ENCODE assay signal across 7 cellular contexts in genomic region chr5:165808358-165808757, GRCh38.
"Had no signal": no experiment of that assay in that cellular context is flagged by ENCODE, and none has a peak within 500 bp of the region (broad histone marks: within the 10 kb centered on the region; RNA-seq: fewer than 3 reads in every experiment).

No MANE protein-coding gene starts in this region.

- H3K27me3 Mint-ChIP-seq: IgD-negative memory B cell had no signal

- H3K27ac ChIP-seq: HL-60 had no signal

- H3K4me3 ChIP-seq: K562 had no signal

- H3K4me3 Mint-ChIP-seq: IgD-negative memory B cell had no signal

- H3K4me1 Mint-ChIP-seq: IgD-negative memory B cell had no signal

- FAIRE-seq: HepG2, HTR-8/SVneo, K562 had no signal

- H3K27ac Mint-ChIP-seq: IgD-negative memory B cell had no signal

- DNase-seq: IMR-90, KBM-7 had no signal

- ATAC-seq: HepG2, K562 had no signal

- H3K36me3 Mint-ChIP-seq: IgD-negative memory B cell had no signal
